39 cellular contexts compared by ENCODE assay signal in genomic region chr7:46912692-46913091, GRCh38.
"Had no signal": no experiment of that assay in that cellular context is flagged by ENCODE, and none has a peak within 500 bp of the region (broad histone marks: within the 10 kb centered on the region; RNA-seq: fewer than 3 reads in every experiment).

No MANE protein-coding gene starts in this region.

- H3K36me3 Mint-ChIP-seq: activated naive CD4-positive, alpha-beta T cell treated with anti-CD3 and anti-CD28 coated beads, Interleukin-2, amount 10 ng/mL, durations not matched to agents 7 days and 5 days; activated naive CD4-positive, alpha-beta T cell treated with anti-CD3 and anti-CD28 coated beads, Interleukin-2, amount 50 U/mL, for 24 hours; activated naive CD8-positive, alpha-beta T cell; activated naive CD8-positive, alpha-beta T cell treated with anti-CD3 and anti-CD28 coated beads for 36 hours; activated naive CD8-positive, alpha-beta T cell treated with anti-CD3 and anti-CD28 coated beads, Interleukin-2, amount 10 ng/mL, durations not matched to agents 7 days and 5 days; brain had no signal

- H3K4me3 ChIP-seq: adrenal gland, ascending aorta, body of pancreas, breast epithelium, cardiac muscle cell had no signal

- H3K4me1 Mint-ChIP-seq: activated naive CD4-positive, alpha-beta T cell treated with anti-CD3 and anti-CD28 coated beads, Interleukin-2, amount 10 ng/mL, durations not matched to agents 7 days and 5 days; activated naive CD4-positive, alpha-beta T cell treated with anti-CD3 and anti-CD28 coated beads, Interleukin-2, amount 50 U/mL, for 24 hours; activated naive CD8-positive, alpha-beta T cell treated with anti-CD3 and anti-CD28 coated beads for 36 hours; activated naive CD8-positive, alpha-beta T cell treated with anti-CD3 and anti-CD28 coated beads, Interleukin-2, amount 10 ng/mL, durations not matched to agents 7 days and 5 days; activated naive CD8-positive, alpha-beta T cell treated with anti-CD3 and anti-CD28 coated beads, Interleukin-2, amount 50 U/mL, for 24 hours; activated T-helper 17 cell treated with anti-CD3 and anti-CD28 coated beads, Interleukin-2, amount 50 U/mL, for 72 hours; central memory CD8-positive, alpha-beta T cell had no signal

- FAIRE-seq: bronchial epithelial cell had no signal

- H3K27me3 ChIP-seq: adrenal gland, ascending aorta, body of pancreas, brain microvascular endothelial cell, breast epithelium, cardiac muscle cell had no signal

- H3K27me3 Mint-ChIP-seq: activated naive CD4-positive, alpha-beta T cell treated with anti-CD3 and anti-CD28 coated beads, Interleukin-2, amount 10 ng/mL, durations not matched to agents 7 days and 5 days; activated naive CD4-positive, alpha-beta T cell treated with anti-CD3 and anti-CD28 coated beads, Interleukin-2, amount 50 U/mL, for 24 hours; activated naive CD8-positive, alpha-beta T cell; activated naive CD8-positive, alpha-beta T cell treated with anti-CD3 and anti-CD28 coated beads for 36 hours; activated naive CD8-positive, alpha-beta T cell treated with anti-CD3 and anti-CD28 coated beads, Interleukin-2, amount 10 ng/mL, durations not matched to agents 7 days and 5 days; activated naive CD8-positive, alpha-beta T cell treated with anti-CD3 and anti-CD28 coated beads, Interleukin-2, amount 50 U/mL, for 24 hours; activated T-cell treated with anti-CD3 and anti-CD28 coated beads, Interleukin-2, amount 50 U/mL, for 24 hours; activated T-helper 17 cell treated with anti-CD3 and anti-CD28 coated beads, Interleukin-2, amount 50 U/mL, for 72 hours; central memory CD8-positive, alpha-beta T cell had no signal

- ATAC-seq: activated naive CD4-positive, alpha-beta T cell treated with anti-CD3 and anti-CD28 coated beads, Interleukin-2, amount 50 U/mL, for 72 hours; activated naive CD8-positive, alpha-beta T cell treated with anti-CD3 and anti-CD28 coated beads, Interleukin-2, amount 50 U/mL, for 24 hours; activated T-cell treated with anti-CD3 and anti-CD28 coated beads, Interleukin-2, amount 50 U/mL, for 4 hours; activated T-cell treated with anti-CD3 and anti-CD28 coated beads, Interleukin-2, amount 50 U/mL, for 72 hours; activated T-helper 17 cell treated with anti-CD3 and anti-CD28 coated beads, Interleukin-2, amount 50 U/mL, for 72 hours; body of pancreas had no signal

- H3K4me3 Mint-ChIP-seq: activated naive CD4-positive, alpha-beta T cell treated with anti-CD3 and anti-CD28 coated beads for 36 hours; activated naive CD4-positive, alpha-beta T cell treated with anti-CD3 and anti-CD28 coated beads, Interleukin-2, amount 10 ng/mL, durations not matched to agents 7 days and 5 days; activated naive CD4-positive, alpha-beta T cell treated with anti-CD3 and anti-CD28 coated beads, Interleukin-2, amount 50 U/mL, for 24 hours; activated naive CD8-positive, alpha-beta T cell; activated naive CD8-positive, alpha-beta T cell treated with anti-CD3 and anti-CD28 coated beads for 36 hours; activated naive CD8-positive, alpha-beta T cell treated with anti-CD3 and anti-CD28 coated beads, Interleukin-2, amount 10 ng/mL, durations not matched to agents 7 days and 5 days; activated naive CD8-positive, alpha-beta T cell treated with anti-CD3 and anti-CD28 coated beads, Interleukin-2, amount 50 U/mL, for 24 hours; activated T-cell treated with anti-CD3 and anti-CD28 coated beads, Interleukin-2, amount 50 U/mL, for 24 hours; activated T-cell treated with anti-CD3 and anti-CD28 coated beads, Interleukin-2, amount 50 U/mL, for 4 hours; activated T-cell treated with anti-CD3 and anti-CD28 coated beads, Interleukin-2, amount 50 U/mL, for 72 hours; activated T-helper 1 cell treated with anti-CD3 and anti-CD28 coated beads, Interleukin-12 subunit alpha, Interleukin-12 subunit beta, Interleukin-2, Interleukin-4 antibody, amounts not matched to agents 30 ng/mL and 10 ng/mL and 1 ng/mL, durations not matched to agents 14 hours and 24 hours and 36 hours; activated T-helper 17 cell treated with anti-CD3 and anti-CD28 coated beads, Interleukin-2, amount 50 U/mL, for 72 hours; brain; central memory CD8-positive, alpha-beta T cell had no signal

- H3K27ac Mint-ChIP-seq: activated naive CD4-positive, alpha-beta T cell treated with anti-CD3 and anti-CD28 coated beads for 36 hours; activated naive CD4-positive, alpha-beta T cell treated with anti-CD3 and anti-CD28 coated beads, Interleukin-2, amount 10 ng/mL, durations not matched to agents 7 days and 5 days; activated naive CD4-positive, alpha-beta T cell treated with anti-CD3 and anti-CD28 coated beads, Interleukin-2, amount 50 U/mL, for 24 hours; activated naive CD4-positive, alpha-beta T cell treated with anti-CD3 and anti-CD28 coated beads, Interleukin-2, amount 50 U/mL, for 72 hours; activated naive CD8-positive, alpha-beta T cell; activated naive CD8-positive, alpha-beta T cell treated with anti-CD3 and anti-CD28 coated beads for 36 hours; activated naive CD8-positive, alpha-beta T cell treated with anti-CD3 and anti-CD28 coated beads, Interleukin-2, amount 10 ng/mL, durations not matched to agents 7 days and 5 days; activated naive CD8-positive, alpha-beta T cell treated with anti-CD3 and anti-CD28 coated beads, Interleukin-2, amount 50 U/mL, for 24 hours; activated T-cell treated with anti-CD3 and anti-CD28 coated beads, Interleukin-2, amount 50 U/mL, for 24 hours; activated T-cell treated with anti-CD3 and anti-CD28 coated beads, Interleukin-2, amount 50 U/mL, for 72 hours; activated T-helper 1 cell treated with anti-CD3 and anti-CD28 coated beads, Interleukin-12 subunit alpha, Interleukin-12 subunit beta, Interleukin-2, Interleukin-4 antibody, amounts not matched to agents 30 ng/mL and 10 ng/mL and 1 ng/mL, durations not matched to agents 14 hours and 24 hours and 36 hours; activated T-helper 17 cell treated with anti-CD3 and anti-CD28 coated beads, Interleukin-2, amount 50 U/mL, for 72 hours; activated T-helper 2 cell treated with anti-CD3 and anti-CD28 coated beads, Interferon-gamma antibody, Interleukin-2, Interleukin-4, amounts not matched to agents 10 μg/mL and 5 μg/mL and 100 μg/mL, durations not matched to agents 14 hours and 24 hours and 36 hours; brain had no signal

- DNase-seq: activated effector memory CD4-positive, alpha-beta T cell treated with anti-CD3 and anti-CD28 coated beads, Interleukin-2, amount 50 U/mL, for 16 hours; activated effector memory CD4-positive, alpha-beta T cell treated with Interleukin-2 at 50 U/mL for 16 hours; activated gamma-delta T cell; activated gamma-delta T cell treated with Interleukin-2 at 50 U/mL for 16 hours; activated naive CD4-positive, alpha-beta T cell; activated naive CD4-positive, alpha-beta T cell treated with anti-CD3 and anti-CD28 coated beads for 36 hours; activated naive CD4-positive, alpha-beta T cell treated with anti-CD3 and anti-CD28 coated beads, Interleukin-2, amount 10 ng/mL, durations not matched to agents 7 days and 5 days; activated naive CD4-positive, alpha-beta T cell treated with anti-CD3 and anti-CD28 coated beads, Interleukin-2, amount 50 U/mL, for 16 hours; activated naive CD4-positive, alpha-beta T cell treated with Interleukin-2 at 50 U/mL for 16 hours; activated naive CD8-positive, alpha-beta T cell treated with anti-CD3 and anti-CD28 coated beads for 36 hours; activated naive CD8-positive, alpha-beta T cell treated with anti-CD3 and anti-CD28 coated beads, Interleukin-2, amount 10 ng/mL, durations not matched to agents 7 days and 5 days; activated naive CD8-positive, alpha-beta T cell treated with anti-CD3 and anti-CD28 coated beads, Interleukin-2, amount 50 U/mL, for 24 hours; activated T-cell treated with anti-CD3 and anti-CD28 coated beads, Interleukin-2, amount 50 U/mL, for 1 hour; activated T-cell treated with anti-CD3 and anti-CD28 coated beads, Interleukin-2, amount 50 U/mL, for 24 hours; activated T-cell treated with anti-CD3 and anti-CD28 coated beads, Interleukin-2, amount 50 U/mL, for 4 hours; activated T-cell treated with anti-CD3 and anti-CD28 coated beads, Interleukin-2, amount 50 U/mL, for 48 hours; activated T-cell treated with anti-CD3 and anti-CD28 coated beads, Interleukin-2, amount 50 U/mL, for 72 hours; adrenal gland; amniotic stem cell; amygdala; anterior cingulate cortex; aorta; body of pancreas; brain microvascular endothelial cell; caudate nucleus; central memory CD4-positive, alpha-beta T cell; cerebellar nuclear complex had no signal

- H3K27ac ChIP-seq: adrenal gland, ascending aorta, body of pancreas, brain microvascular endothelial cell, breast epithelium, cardiac muscle cell had no signal

- H3K4me1 ChIP-seq: adrenal gland, ascending aorta, body of pancreas, breast epithelium had no signal

- H3K9me3 ChIP-seq: adrenal gland, ascending aorta, body of pancreas had no signal

- H3K36me3 ChIP-seq: adrenal gland, ascending aorta, brain microvascular endothelial cell, breast epithelium, cardiac muscle cell had no signal
